Comparison of ENCODE assay signal across 20 cellular contexts in genomic region chr3:20068512-20069177, GRCh38. TPM values are rescaled to one million over a fixed set of nuclear protein-coding genes. Genes with fewer than 3 reads are reported as not detected.
A peak's percentile ranks its signal among the peaks of the same experiment; 100 is the strongest.
DNase-seq lines count a peak whose midpoint lies in the region; ATAC-seq, FAIRE-seq and TF ChIP-seq lines count a peak whose summit lies in the region.
"Had no signal": no experiment of that assay in that cellular context is flagged by ENCODE, and none has a peak within 500 bp of the region (broad histone marks: within the 10 kb centered on the region; RNA-seq: fewer than 3 reads in every experiment).

No MANE protein-coding gene starts in this region.

- H3K9me3 ChIP-seq in mucosa of descending colon, result no peaks in the 10 kb centered on the region

- peak; percentile 41 to 47 for ATAC-seq in activated T-cell treated with anti-CD3 and anti-CD28 coated beads, Interleukin-2, amount 50 U/mL, for 72 hours (replicated peaks in 1 of 2)
- ATAC-seq in activated CD8-positive, alpha-beta T cell treated with anti-CD3 and anti-CD28 coated beads for 36 hours, result no peak
- ATAC-seq in stimulated activated memory B cell treated with anti-CD40 and anti-IgM and Interleukin-4, amounts not matched to agents 10 μg/mL and 1 μg/mL and 100 μg/mL, for 72 hours, result no peak
- ATAC-seq in GM18861 (IDR thresholded peaks at IDR 0.05; ENCODE audit: unreplicated experiment), result no peak
- ATAC-seq in mucosa of descending colon, result no peak

- no peaks in the 10 kb centered on the region for H3K27me3 Mint-ChIP-seq in activated T-cell treated with anti-CD3 and anti-CD28 coated beads, Interleukin-2, amount 50 U/mL, for 72 hours (ENCODE audit: low read depth)
- no peaks in the 10 kb centered on the region for H3K27me3 Mint-ChIP-seq in activated CD8-positive, alpha-beta T cell treated with anti-CD3 and anti-CD28 coated beads for 36 hours
- no peaks in the 10 kb centered on the region for H3K27me3 Mint-ChIP-seq in stimulated activated memory B cell treated with anti-CD40 and anti-IgM and Interleukin-4, amounts not matched to agents 10 μg/mL and 1 μg/mL and 100 μg/mL, for 72 hours

- no peak for TF ChIP-seq CTCF in activated CD8-positive, alpha-beta T cell treated with anti-CD3 and anti-CD28 coated beads for 36 hours (IDR thresholded peaks at IDR 0.05)
- no peak for TF ChIP-seq CTCF in mucosa of descending colon (IDR thresholded peaks at IDR 0.05)

- FAIRE-seq in islet of Langerhans (lab: Jason Lieb, UNC), result peak; percentile 13
- FAIRE-seq: H1 had no signal

- H3K36me3 ChIP-seq in mucosa of descending colon (ENCODE audit: low read depth), result no peaks in the 10 kb centered on the region

- intact Hi-C loops in activated CD8-positive, alpha-beta T cell treated with anti-CD3 and anti-CD28 coated beads for 36 hours (cut with micrococcal nuclease), result no loop called here
- intact Hi-C loops in mucosa of descending colon (cut with DNase I, micrococcal nuclease), result no loop called here

- peaks cover 0 to 2% of the 10 kb centered on the region in 2 donors for H3K9me3 Mint-ChIP-seq in activated T-cell treated with anti-CD3 and anti-CD28 coated beads, Interleukin-2, amount 50 U/mL, for 72 hours
- no peaks in the 10 kb centered on the region for H3K9me3 Mint-ChIP-seq in activated CD8-positive, alpha-beta T cell treated with anti-CD3 and anti-CD28 coated beads for 36 hours
- H3K9me3 Mint-ChIP-seq in stimulated activated memory B cell treated with anti-CD40 and anti-IgM and Interleukin-4, amounts not matched to agents 10 μg/mL and 1 μg/mL and 100 μg/mL, for 72 hours, result no peaks in the 10 kb centered on the region
- H3K9me3 Mint-ChIP-seq: T-helper 2 cell treated with Interferon-gamma antibody and Interleukin-4, amounts not matched to agents 5 μg/mL and 100 μg/mL, for 36 hours had no signal

- H3K4me1 ChIP-seq in mucosa of descending colon (ENCODE audit: low read depth), result no peaks in the 10 kb centered on the region

- peaks cover 0 to 6% of the 10 kb centered on the region in 2 donors for H3K36me3 Mint-ChIP-seq in activated T-cell treated with anti-CD3 and anti-CD28 coated beads, Interleukin-2, amount 50 U/mL, for 72 hours (ENCODE audit: insufficient read depth in 2 of 2)
- peaks cover 11% of the 10 kb centered on the region for H3K36me3 Mint-ChIP-seq in activated CD8-positive, alpha-beta T cell treated with anti-CD3 and anti-CD28 coated beads for 36 hours (ENCODE audit: low read depth)
- peaks cover 34% of the 10 kb centered on the region for H3K36me3 Mint-ChIP-seq in stimulated activated memory B cell treated with anti-CD40 and anti-IgM and Interleukin-4, amounts not matched to agents 10 μg/mL and 1 μg/mL and 100 μg/mL, for 72 hours

- no peak for DNase-seq in activated T-cell treated with anti-CD3 and anti-CD28 coated beads, Interleukin-2, amount 50 U/mL, for 72 hours
- DNase-seq in activated T-cell treated with anti-CD3 and anti-CD28 coated beads for 4 hours (no peak), mucosa of descending colon (no peak), erythroblast (lab: John Stamatoyannopoulos, UW) (no peak)
- no peak for DNase-seq in activated CD8-positive, alpha-beta T cell treated with anti-CD3 and anti-CD28 coated beads for 36 hours
- DNase-seq: effector memory CD4-positive, alpha-beta T cell; NCI-H2081 treated with DMSO at 0.1 percent for 48 hours; NCI-H524; posterior cingulate gyrus; SIG-M5; trophoblast cell had no signal

- POLR2A ChIA-PET in activated CD8-positive, alpha-beta T cell treated with anti-CD3 and anti-CD28 coated beads for 36 hours (lab: Charles Lee), result interaction anchor here (1.2 to 1.7 kb wide), 3 partner anchors 10 to 35 kb away, joined by 3 to 5 read pairs (median 4); partner anchors contain the start of gene KAT2B

- no peak for TF ChIP-seq POLR2A in erythroblast (IDR thresholded peaks at IDR 0.05; ENCODE audit: low read length)

- peak overlapping the region in 1 of 2 donors; percentile 39 for H3K4me3 Mint-ChIP-seq in activated T-cell treated with anti-CD3 and anti-CD28 coated beads, Interleukin-2, amount 50 U/mL, for 72 hours
- no peak overlapping the region for H3K4me3 Mint-ChIP-seq in activated CD8-positive, alpha-beta T cell treated with anti-CD3 and anti-CD28 coated beads for 36 hours
- no peak overlapping the region for H3K4me3 Mint-ChIP-seq in stimulated activated memory B cell treated with anti-CD40 and anti-IgM and Interleukin-4, amounts not matched to agents 10 μg/mL and 1 μg/mL and 100 μg/mL, for 72 hours
- H3K4me3 Mint-ChIP-seq: T-helper 2 cell treated with Interferon-gamma antibody and Interleukin-4, amounts not matched to agents 5 μg/mL and 100 μg/mL, for 36 hours had no signal

- peaks cover 34% of the 10 kb centered on the region for H3K4me1 Mint-ChIP-seq in activated T-cell treated with anti-CD3 and anti-CD28 coated beads, Interleukin-2, amount 50 U/mL, for 72 hours (ENCODE audit: low read depth)
- peaks cover 32% of the 10 kb centered on the region for H3K4me1 Mint-ChIP-seq in activated CD8-positive, alpha-beta T cell treated with anti-CD3 and anti-CD28 coated beads for 36 hours (ENCODE audit: low read depth)
- H3K4me1 Mint-ChIP-seq in stimulated activated memory B cell treated with anti-CD40 and anti-IgM and Interleukin-4, amounts not matched to agents 10 μg/mL and 1 μg/mL and 100 μg/mL, for 72 hours, result peaks cover 44% of the 10 kb centered on the region

- peak overlapping the region; percentile 29 for H3K27ac Mint-ChIP-seq in activated T-cell treated with anti-CD3 and anti-CD28 coated beads, Interleukin-2, amount 50 U/mL, for 72 hours
- peak overlapping the region; percentile 69 for H3K27ac Mint-ChIP-seq in activated CD8-positive, alpha-beta T cell treated with anti-CD3 and anti-CD28 coated beads for 36 hours
- H3K27ac Mint-ChIP-seq in stimulated activated memory B cell treated with anti-CD40 and anti-IgM and Interleukin-4, amounts not matched to agents 10 μg/mL and 1 μg/mL and 100 μg/mL, for 72 hours, result peak overlapping the region; percentile 11
- H3K27ac Mint-ChIP-seq: T-helper 2 cell treated with Interferon-gamma antibody and Interleukin-4, amounts not matched to agents 5 μg/mL and 100 μg/mL, for 36 hours had no signal

- CTCF ChIA-PET in activated CD8-positive, alpha-beta T cell treated with anti-CD3 and anti-CD28 coated beads for 36 hours (lab: Charles Lee), result no interaction called here

- no peak overlapping the region for H3K4me3 ChIP-seq in mucosa of descending colon
- H3K4me3 ChIP-seq: smooth muscle cell had no signal

RNA-seq across cellular contexts. Expression of gene KAT2B, which starts 28.4 kb away (rescaled TPM):
- total RNA-seq in activated T-cell treated with anti-CD3 and anti-CD28 coated beads, Interleukin-2, amount 50 U/mL, for 72 hours, result 10 to 100 TPM; 26.7 to 37.3 TPM
- total RNA-seq in activated CD8-positive, alpha-beta T cell treated with anti-CD3 and anti-CD28 coated beads for 36 hours, result 10 to 100 TPM; 18.6 to 28.8 TPM
- 10 to 100 TPM; 27.2 to 49.1 (median 27.5) TPM for total RNA-seq in mucosa of descending colon

RNA-seq across cellular contexts. Expression of gene PP2D1, which starts 56.6 kb away (rescaled TPM):
- not detected for total RNA-seq in activated T-cell treated with anti-CD3 and anti-CD28 coated beads, Interleukin-2, amount 50 U/mL, for 72 hours
- not detected for total RNA-seq in activated CD8-positive, alpha-beta T cell treated with anti-CD3 and anti-CD28 coated beads for 36 hours
- not detected for total RNA-seq in mucosa of descending colon
- total RNA-seq: A673, fibroblast of villous mesenchyme, H1, mononuclear cell, smooth muscle cell had no signal

Comparison
In these comparisons a context has a peak if more than half of its experiments do, and no peak if none do; other contexts are left out.
1. ATAC-seq: peak in activated T-cell treated with anti-CD3 and anti-CD28 coated beads, Interleukin-2, amount 50 U/mL, for 72 hours (2 of 2); none in activated CD8-positive, alpha-beta T cell treated with anti-CD3 and anti-CD28 coated beads for 36 hours (single experiment), stimulated activated memory B cell treated with anti-CD40 and anti-IgM and Interleukin-4, amounts not matched to agents 10 μg/mL and 1 μg/mL and 100 μg/mL, for 72 hours (single experiment), GM18861 (single experiment) and mucosa of descending colon (single experiment).
2. H3K27ac Mint-ChIP-seq: peak in every context shown above with its lines; median percentile 69 in activated CD8-positive, alpha-beta T cell treated with anti-CD3 and anti-CD28 coated beads for 36 hours; 29 in activated T-cell treated with anti-CD3 and anti-CD28 coated beads, Interleukin-2, amount 50 U/mL, for 72 hours; 11 in stimulated activated memory B cell treated with anti-CD40 and anti-IgM and Interleukin-4, amounts not matched to agents 10 μg/mL and 1 μg/mL and 100 μg/mL, for 72 hours.